In the genomic region with DNA sequence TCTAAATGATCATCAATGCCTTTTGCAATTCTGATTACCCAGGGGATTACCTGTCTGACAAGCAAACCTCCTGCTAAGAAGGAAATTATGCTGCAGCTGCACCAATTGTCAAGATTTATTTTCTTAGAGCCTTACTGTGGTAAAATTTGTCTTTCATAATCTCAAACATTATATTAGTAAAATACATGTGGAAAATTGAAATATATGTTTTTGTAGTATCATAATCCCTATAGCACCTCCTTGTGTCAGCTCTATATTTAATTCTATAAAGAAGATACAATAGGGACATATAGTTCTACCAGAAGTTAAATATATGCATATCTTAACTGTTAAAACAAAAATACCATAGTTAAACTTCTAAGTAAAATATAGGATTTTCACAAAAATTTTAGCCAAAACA, we compare ENCODE assay signal across 1 cellular context.
TF ChIP-seq lines count a peak whose summit lies in the region.

No MANE protein-coding gene starts in this region.

TF ChIP-seq in GM23338, 12 proteins besides CTCF, POLR2A, EP300 and RAD21 (continued from another document):
- TF ChIP-seq REST (IDR thresholded peaks at IDR 0.05; ENCODE audit: unreplicated experiment) (no peak), ZNF462 (CRISPR knock-in tag; IDR thresholded peaks at IDR 0.05) (no peak)
- TF ChIP-seq, protein P1, sequence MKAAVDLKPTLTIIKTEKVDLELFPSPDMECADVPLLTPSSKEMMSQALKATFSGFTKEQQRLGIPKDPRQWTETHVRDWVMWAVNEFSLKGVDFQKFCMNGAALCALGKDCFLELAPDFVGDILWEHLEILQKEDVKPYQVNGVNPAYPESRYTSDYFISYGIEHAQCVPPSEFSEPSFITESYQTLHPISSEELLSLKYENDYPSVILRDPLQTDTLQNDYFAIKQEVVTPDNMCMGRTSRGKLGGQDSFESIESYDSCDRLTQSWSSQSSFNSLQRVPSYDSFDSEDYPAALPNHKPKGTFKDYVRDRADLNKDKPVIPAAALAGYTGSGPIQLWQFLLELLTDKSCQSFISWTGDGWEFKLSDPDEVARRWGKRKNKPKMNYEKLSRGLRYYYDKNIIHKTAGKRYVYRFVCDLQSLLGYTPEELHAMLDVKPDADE (IDR thresholded peaks at IDR 0.05), result no peak
